9 cellular contexts compared by ENCODE assay signal in genomic region chr16:27236635-27237228, GRCh38. TPM values are rescaled to one million over a fixed set of nuclear protein-coding genes. Genes with fewer than 3 reads are reported as not detected.
DNase-seq lines count a peak whose midpoint lies in the region; TF ChIP-seq lines count a peak whose summit lies in the region.
"Had no signal": no experiment of that assay in that cellular context is flagged by ENCODE, and none has a peak within 500 bp of the region (broad histone marks: within the 10 kb centered on the region; RNA-seq: fewer than 3 reads in every experiment).

No MANE protein-coding gene starts in this region.

- peaks cover 49% of the 10 kb centered on the region for H3K4me1 Mint-ChIP-seq in CD14-positive monocyte
- peaks cover 60% of the 10 kb centered on the region for H3K4me1 Mint-ChIP-seq in dendritic cell treated with granulocyte-macrophage colony-stimulating factor and Interleukin-4, amounts not matched to agents 40 ng/mL and 50 ng/mL, for 4 days (ENCODE audit: low read depth)

- peaks cover 3% of the 10 kb centered on the region for H3K79me2 ChIP-seq in osteoblast (ENCODE audit: insufficient read depth, low read length)

- peaks cover 37% of the 10 kb centered on the region for H3K4me1 ChIP-seq in osteoblast (ENCODE audit: insufficient read depth, low read length)

- H3K9me3 ChIP-seq in osteoblast (ENCODE audit: low read depth, low read length): no peaks in the 10 kb centered on the region

- no peaks in the 10 kb centered on the region for H3K9me3 Mint-ChIP-seq in CD14-positive monocyte
- H3K9me3 Mint-ChIP-seq in dendritic cell treated with granulocyte-macrophage colony-stimulating factor and Interleukin-4, amounts not matched to agents 40 ng/mL and 50 ng/mL, for 4 days: no peaks in the 10 kb centered on the region

- DNase-seq in CD14-positive monocyte (ENCODE audit: low spot score) (no peak), NCI-H524 treated with DMSO at 0.1 percent for 48 hours (lab: John Stamatoyannopoulos, UW) (peak; percentile 67), osteoblast (ENCODE audit: insufficient read length, low spot score, missing footprints) (no peak), SIG-M5 (lab: John Stamatoyannopoulos, UW) (no peak), NCI-H446 treated with DMSO at 0.1 percent for 48 hours (lab: John Stamatoyannopoulos, UW) (no peak), cerebellar cortex (ENCODE audit: low spot score) (no peak)
- no peak for DNase-seq in activated CD4-positive, alpha-beta T cell treated with anti-CD3 and anti-CD28 coated beads, Interleukin-2, amount 50 U/mL, for 48 hours

- peaks cover 25% of the 10 kb centered on the region for H3K36me3 ChIP-seq in osteoblast (ENCODE audit: insufficient read depth, low read length)

- no peaks in the 10 kb centered on the region for H4K20me1 ChIP-seq in osteoblast (ENCODE audit: insufficient read depth, low read length)

- peak overlapping the region; percentile 87 for H3K27ac ChIP-seq in osteoblast (ENCODE audit: low read depth, low read length)
- H3K27ac ChIP-seq: KMS-11 had no signal

- H3K27me3 Mint-ChIP-seq in CD14-positive monocyte (ENCODE audit: low read depth in 3 of 3): peaks cover 0 to 8% (median 2%) of the 10 kb centered on the region in 3 donors
- no peaks in the 10 kb centered on the region for H3K27me3 Mint-ChIP-seq in dendritic cell treated with granulocyte-macrophage colony-stimulating factor and Interleukin-4, amounts not matched to agents 40 ng/mL and 50 ng/mL, for 4 days

- TF ChIP-seq CTCF in CD14-positive monocyte (IDR thresholded peaks at IDR 0.05) (no peak), osteoblast (IDR thresholded peaks at IDR 0.05; ENCODE audit: extremely low read depth, low read depth, low read length) (no peak)

- peak overlapping the region; percentile 62 for H3K4me2 ChIP-seq in osteoblast (ENCODE audit: insufficient read depth, low read length)
- H3K4me2 ChIP-seq: KMS-11 had no signal

- peak overlapping the region; percentile 85 to 97 (median 93) for H3K27ac Mint-ChIP-seq in CD14-positive monocyte
- peak overlapping the region; percentile 85 for H3K27ac Mint-ChIP-seq in dendritic cell treated with granulocyte-macrophage colony-stimulating factor and Interleukin-4, amounts not matched to agents 40 ng/mL and 50 ng/mL, for 4 days

- intact Hi-C loops in CD14-positive monocyte (cut with micrococcal nuclease): loop anchor here (5.0 kb wide), 3 partner anchors 81 to 221 kb away; no protein-coding TSS in a partner anchor
- intact Hi-C loops in dendritic cell treated with granulocyte-macrophage colony-stimulating factor and Interleukin-4, amounts not matched to agents 40 ng/mL and 50 ng/mL, for 4 days (cut with micrococcal nuclease): loop anchor here (5.0 to 10.0 kb wide), 4 partner anchors 36 to 218 kb away; partner anchors contain the start of gene IL4R

- H3K27me3 ChIP-seq in osteoblast (ENCODE audit: insufficient read depth, low read length): no peaks in the 10 kb centered on the region

- H2AFZ ChIP-seq in osteoblast (ENCODE audit: low read length): peak overlapping the region; percentile 86

- H3K36me3 Mint-ChIP-seq in CD14-positive monocyte: peaks cover 39 to 45% of the 10 kb centered on the region in 2 donors
- H3K36me3 Mint-ChIP-seq in dendritic cell treated with granulocyte-macrophage colony-stimulating factor and Interleukin-4, amounts not matched to agents 40 ng/mL and 50 ng/mL, for 4 days (ENCODE audit: low read depth): peaks cover 13% of the 10 kb centered on the region

- no peak overlapping the region for H3K4me3 ChIP-seq in osteoblast (ENCODE audit: insufficient read depth, low read length)

- H3K4me3 Mint-ChIP-seq in CD14-positive monocyte: peak overlapping the region; percentile 69 to 92
- peak overlapping the region; percentile 4 for H3K4me3 Mint-ChIP-seq in dendritic cell treated with granulocyte-macrophage colony-stimulating factor and Interleukin-4, amounts not matched to agents 40 ng/mL and 50 ng/mL, for 4 days

RNA-seq across cellular contexts. Expression of gene NSMCE1, which starts 31.8 kb away (rescaled TPM):
- 10 to 100 TPM; 82.6 to 85.2 TPM for polyA plus RNA-seq in CD14-positive monocyte
- total RNA-seq in osteoblast: 57.9 and 71.3 TPM in 2 replicates

RNA-seq across cellular contexts. Expression of gene KDM8, which starts 33.4 kb away (rescaled TPM):
- 1 to 10 TPM in 1 of 2 donors, under 1 TPM in 1; 0.40 to 1.5 TPM for polyA plus RNA-seq in CD14-positive monocyte
- 2.9 and 6.2 TPM in 2 replicates for total RNA-seq in osteoblast
